In the genomic region with DNA sequence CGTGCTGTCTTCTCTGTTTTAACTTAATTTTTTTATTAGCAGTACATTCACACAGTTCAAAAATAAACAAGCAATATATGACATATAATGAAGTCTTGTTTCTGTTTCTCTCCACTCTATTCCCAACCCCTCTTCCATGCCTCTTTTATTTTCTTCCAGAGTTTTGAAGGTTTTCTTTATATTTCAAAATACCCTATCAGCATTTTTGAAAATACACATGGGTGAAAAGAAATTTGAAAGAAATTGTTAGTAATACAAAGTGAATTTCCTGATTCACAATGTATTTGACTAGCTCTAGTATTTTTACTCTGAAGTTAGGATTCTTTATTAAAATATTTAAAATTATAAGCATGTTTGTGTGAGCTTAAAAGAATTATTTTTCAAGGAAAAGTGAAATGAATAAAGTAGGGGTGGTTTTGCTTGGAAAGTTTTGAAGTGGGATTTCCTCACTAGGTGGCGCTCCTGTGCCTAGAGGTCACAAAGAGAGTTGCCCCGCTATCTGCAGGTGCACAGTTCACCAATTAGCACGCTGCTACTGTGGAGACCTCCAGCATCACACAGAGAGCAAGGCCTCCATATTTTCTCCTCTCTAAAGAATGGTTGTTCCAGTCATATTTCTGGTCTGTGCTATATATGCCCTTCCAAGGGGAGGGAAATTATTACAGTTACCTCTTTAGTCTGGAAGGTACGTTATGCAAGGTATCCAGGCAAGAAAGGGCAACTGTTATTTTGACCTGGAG, we compare ENCODE assay signal across 9 cellular contexts. TPM values are rescaled to one million over a fixed set of nuclear protein-coding genes. Genes with fewer than 3 reads are reported as not detected.
A peak's percentile ranks its signal among the peaks of the same experiment; 100 is the strongest.
DNase-seq lines count a peak whose midpoint lies in the region; TF ChIP-seq lines count a peak whose summit lies in the region.
"Had no signal": no experiment of that assay in that cellular context is flagged by ENCODE, and none has a peak within 500 bp of the region (broad histone marks: within the 10 kb centered on the region; RNA-seq: fewer than 3 reads in every experiment).

No MANE protein-coding gene starts in this region.

- H2BK15ac ChIP-seq in H9 (ENCODE audit: low read depth, low read length): no peak overlapping the region

- no peaks in the 10 kb centered on the region for H3K9me3 Mint-ChIP-seq in H9

- no peak overlapping the region for H2BK120ac ChIP-seq in H9 (ENCODE audit: low read depth, low read length, poor library complexity, severe bottlenecking)

- H3K23ac ChIP-seq in H9 (ENCODE audit: insufficient read length, low read depth, low read length): no peak overlapping the region

- intact Hi-C loops in thyroid gland (cut with DNase I): no loop called here

- no peak overlapping the region for H3K27ac Mint-ChIP-seq in H9

- H3K79me1 ChIP-seq in H9 (ENCODE audit: insufficient read depth, low read depth, low read length, poor library complexity, severe bottlenecking): no peaks in the 10 kb centered on the region

- H3K9ac ChIP-seq in H9 (ENCODE audit: extremely low read depth, insufficient read length, low read length): no peak overlapping the region
- H3K9ac ChIP-seq: BLaER1 treated with 17β-estradiol and CSF1 and Interleukin-3, amounts not matched to agents 10 nM and 100 nM had no signal

- no peak overlapping the region for H3K4me3 Mint-ChIP-seq in H9

- H2AFZ ChIP-seq in H9 (ENCODE audit: low read length): no peak overlapping the region

- DNase-seq in DMS53 (lab: John Stamatoyannopoulos, UW) (peak; percentile 59), DMS53 treated with DMSO at 0.1 percent for 48 hours (lab: John Stamatoyannopoulos, UW; ENCODE audit: unreplicated experiment) (no peak), H9 (peak; percentile 67), NCI-H128 (lab: John Stamatoyannopoulos, UW; ENCODE audit: unreplicated experiment) (peak; percentile 19), WERI-Rb-1 (peak; percentile 85), dermis microvascular lymphatic vessel endothelial cell (ENCODE audit: low read depth in 2 of 2) (peak; percentile 57 to 67), myocyte (ENCODE audit: low read depth) (peak; percentile 54), thyroid gland (peak; percentile 23 to 43)

- no peak overlapping the region for H3K4ac ChIP-seq in H9 (ENCODE audit: low read depth, low read length)

- peaks cover 13% of the 10 kb centered on the region for H3K27me3 Mint-ChIP-seq in H9 (ENCODE audit: low read depth)

- no peak overlapping the region for H3K4me3 ChIP-seq in WERI-Rb-1 (ENCODE audit: low read depth, low read length)
- no peak overlapping the region for H3K4me3 ChIP-seq in thyroid gland (replicated peaks in 1 of 3)
- H3K4me3 ChIP-seq: BLaER1 treated with 17β-estradiol and CSF1 and Interleukin-3, amounts not matched to agents 10 nM and 100 nM had no signal

- H3K4me1 ChIP-seq in H9 (ENCODE audit: insufficient read depth, low read length): peaks cover 2% of the 10 kb centered on the region; the same call in 1 of the 2 replicates
- H3K4me1 ChIP-seq in thyroid gland: no peaks in the 10 kb centered on the region
- H3K4me1 ChIP-seq: BLaER1 treated with 17β-estradiol and CSF1 and Interleukin-3, amounts not matched to agents 10 nM and 100 nM had no signal

- no peak overlapping the region for H2AK5ac ChIP-seq in H9 (ENCODE audit: insufficient read length, low read length)

- no CpG with 5 or more reads among the region's 5 CpGs for WGBS in H9 (ENCODE audit: extremely low coverage, insufficient read length, low lambda C conversion rate)
- 37 to 55% methylated on average over 5 of the region's 5 CpGs for WGBS in thyroid gland, 2 donors

- no peak overlapping the region for H3K4me2 ChIP-seq in H9 (ENCODE audit: insufficient read depth, insufficient read length, low read length)
- H3K4me2 ChIP-seq: BLaER1 treated with 17β-estradiol and CSF1 and Interleukin-3, amounts not matched to agents 10 nM and 100 nM had no signal

- H3K36me3 Mint-ChIP-seq in H9 (ENCODE audit: insufficient read depth in 1 of 3, low read depth in 3 of 3): no peaks in the 10 kb centered on the region

- no peak overlapping the region for H2BK12ac ChIP-seq in H9 (ENCODE audit: insufficient read length, low read depth, low read length)

- no peak overlapping the region for H2BK5ac ChIP-seq in H9 (ENCODE audit: insufficient read length, low read length)

- H4K91ac ChIP-seq in H9 (ENCODE audit: insufficient read length, low read depth, low read length): no peak overlapping the region

- no peak overlapping the region for H3K56ac ChIP-seq in H9 (ENCODE audit: insufficient read length, low read depth, low read length)

- H4K20me1 ChIP-seq in H9 (ENCODE audit: control insufficient read depth, insufficient read depth, insufficient read length): no peaks in the 10 kb centered on the region
- H4K20me1 ChIP-seq: BLaER1 treated with 17β-estradiol and CSF1 and Interleukin-3, amounts not matched to agents 10 nM and 100 nM had no signal

- H3K27me3 ChIP-seq in H9 (ENCODE audit: insufficient read depth, low read length) (no peaks in the 10 kb centered on the region), WERI-Rb-1 (ENCODE audit: insufficient read depth, low read depth, severe bottlenecking) (peaks cover 3% of the 10 kb centered on the region), thyroid gland (no peaks in the 10 kb centered on the region)
- H3K27me3 ChIP-seq: BLaER1 treated with 17β-estradiol and CSF1 and Interleukin-3, amounts not matched to agents 10 nM and 100 nM had no signal

- H4K8ac ChIP-seq in H9 (replicated peaks; ENCODE audit: insufficient read length, low read depth, low read length): no peak overlapping the region

- H3K36me3 ChIP-seq in WERI-Rb-1 (no peaks in the 10 kb centered on the region), thyroid gland (no peaks in the 10 kb centered on the region)
- H3K36me3 ChIP-seq: BLaER1 treated with 17β-estradiol and CSF1 and Interleukin-3, amounts not matched to agents 10 nM and 100 nM had no signal

- TF ChIP-seq CTCF in H9 (conservative IDR thresholded peaks at IDR 0.05) (peak; percentile 93), WERI-Rb-1 (IDR thresholded peaks at IDR 0.05; ENCODE audit: low read depth, low read length) (peak; percentile 92), thyroid gland (IDR thresholded peaks at IDR 0.05) (peak in 2 of 6 experiments; percentile 31 to 59)

- no peaks in the 10 kb centered on the region for H3K9me3 ChIP-seq in H9 (ENCODE audit: control insufficient read depth, low read depth, low read length)
- no peaks in the 10 kb centered on the region for H3K9me3 ChIP-seq in WERI-Rb-1 (ENCODE audit: severe bottlenecking)
- no peaks in the 10 kb centered on the region for H3K9me3 ChIP-seq in thyroid gland
- H3K9me3 ChIP-seq: BLaER1 treated with 17β-estradiol and CSF1 and Interleukin-3, amounts not matched to agents 10 nM and 100 nM had no signal

- H3K79me2 ChIP-seq in H9 (ENCODE audit: insufficient read depth, low read length): no peaks in the 10 kb centered on the region

- H3K4me1 Mint-ChIP-seq in H9: peaks cover 24 to 25% of the 10 kb centered on the region in 2 experiments

- H3K27ac ChIP-seq in H9 (ENCODE audit: insufficient read length, low read depth, low read length) (no peak overlapping the region), WERI-Rb-1 (no peak overlapping the region), thyroid gland (no peak overlapping the region)
- H3K27ac ChIP-seq: BLaER1 treated with 17β-estradiol and CSF1 and Interleukin-3, amounts not matched to agents 10 nM and 100 nM had no signal

- H2BK20ac ChIP-seq in H9 (ENCODE audit: low read depth, low read length, poor library complexity, severe bottlenecking): no peak overlapping the region

- no peak overlapping the region for H3T11ph ChIP-seq in H9 (ENCODE audit: low read length)

- H4K5ac ChIP-seq in H9 (ENCODE audit: insufficient read length, low read depth, low read length): no peak overlapping the region

- no peak for TF ChIP-seq POLR2A in thyroid gland (IDR thresholded peaks at IDR 0.05)

- no peak overlapping the region for H3K18ac ChIP-seq in H9 (ENCODE audit: insufficient read length, low read depth, low read length)

- H3K14ac ChIP-seq in H9 (ENCODE audit: insufficient read depth, low read length): no peak overlapping the region

- H3K23me2 ChIP-seq in H9 (ENCODE audit: insufficient read length, low read depth, low read length, poor library complexity, severe bottlenecking): no peaks in the 10 kb centered on the region

RNA-seq across cellular contexts. Expression of a gene that starts 37.6 kb away (rescaled TPM):
- total RNA-seq in H9 (2021) (36.8 and 38.4 TPM in 2 replicates), dermis microvascular lymphatic vessel endothelial cell (0.39 and 3.2 TPM in 2 replicates), myocyte (not detected in 2 replicates), thyroid gland (under 1 TPM in 2 of 4 donors, not detected in 2; 0.20 to 0.22 TPM)
- not detected for polyA plus RNA-seq in myocyte (2012)
